1 cellular context compared by ENCODE assay signal in the genomic region with DNA sequence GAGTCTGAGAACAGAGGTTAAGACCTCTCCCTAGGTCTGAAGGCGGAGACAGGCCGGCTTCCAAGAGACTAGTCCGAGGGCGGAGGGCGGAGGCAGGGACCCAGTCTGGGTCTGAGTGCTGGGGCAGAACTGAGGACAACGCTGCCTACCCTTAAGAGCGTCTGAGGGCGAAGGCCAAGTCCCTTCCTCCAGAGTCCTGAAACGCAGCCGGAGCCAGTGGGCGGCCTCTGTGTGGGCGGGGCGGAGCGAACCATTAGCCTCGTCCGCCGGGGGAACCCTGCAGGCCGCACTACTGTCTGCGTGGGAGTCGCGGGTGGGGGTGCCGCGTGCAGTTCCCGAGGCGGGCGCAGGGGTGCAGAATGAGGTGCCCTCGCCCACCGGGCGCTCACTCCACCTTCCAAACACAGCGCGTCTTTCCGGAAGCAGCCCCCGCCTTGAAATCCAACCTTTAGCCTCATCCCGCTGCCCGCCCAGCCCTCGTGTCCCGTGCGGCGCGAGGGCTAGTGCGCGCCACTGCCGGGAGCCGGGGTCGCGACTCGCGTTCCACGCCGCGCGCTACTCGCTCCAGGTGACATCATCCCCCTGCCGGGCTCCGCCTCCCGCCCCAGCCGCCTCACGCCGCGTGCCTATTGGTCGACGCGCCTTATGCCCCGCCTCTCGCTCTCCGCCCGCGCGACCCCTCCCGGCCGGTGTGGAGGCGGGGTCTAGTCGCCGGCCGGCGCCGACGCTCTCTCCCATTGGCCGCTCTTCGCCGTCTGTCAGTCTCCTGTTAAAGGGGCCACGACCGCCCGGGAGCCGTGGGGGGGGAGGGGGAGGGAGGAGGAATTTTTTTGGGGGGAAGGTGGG.
A peak's percentile ranks its signal among the peaks of the same experiment; 100 is the strongest.
TF ChIP-seq lines count a peak whose summit lies in the region.

A gene with protein sequence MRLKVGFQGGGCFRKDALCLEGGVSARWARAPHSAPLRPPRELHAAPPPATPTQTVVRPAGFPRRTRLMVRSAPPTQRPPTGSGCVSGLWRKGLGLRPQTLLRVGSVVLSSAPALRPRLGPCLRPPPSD (minus strand): TSS at position 579 of the 846 bp plus-strand sequence. CDS start 121 bp downstream, at position 458.

TF ChIP-seq in K562, 482 proteins besides CTCF, POLR2A, EP300 and RAD21 (continued from another document and continues in another):
- TF ChIP-seq, protein P1, sequence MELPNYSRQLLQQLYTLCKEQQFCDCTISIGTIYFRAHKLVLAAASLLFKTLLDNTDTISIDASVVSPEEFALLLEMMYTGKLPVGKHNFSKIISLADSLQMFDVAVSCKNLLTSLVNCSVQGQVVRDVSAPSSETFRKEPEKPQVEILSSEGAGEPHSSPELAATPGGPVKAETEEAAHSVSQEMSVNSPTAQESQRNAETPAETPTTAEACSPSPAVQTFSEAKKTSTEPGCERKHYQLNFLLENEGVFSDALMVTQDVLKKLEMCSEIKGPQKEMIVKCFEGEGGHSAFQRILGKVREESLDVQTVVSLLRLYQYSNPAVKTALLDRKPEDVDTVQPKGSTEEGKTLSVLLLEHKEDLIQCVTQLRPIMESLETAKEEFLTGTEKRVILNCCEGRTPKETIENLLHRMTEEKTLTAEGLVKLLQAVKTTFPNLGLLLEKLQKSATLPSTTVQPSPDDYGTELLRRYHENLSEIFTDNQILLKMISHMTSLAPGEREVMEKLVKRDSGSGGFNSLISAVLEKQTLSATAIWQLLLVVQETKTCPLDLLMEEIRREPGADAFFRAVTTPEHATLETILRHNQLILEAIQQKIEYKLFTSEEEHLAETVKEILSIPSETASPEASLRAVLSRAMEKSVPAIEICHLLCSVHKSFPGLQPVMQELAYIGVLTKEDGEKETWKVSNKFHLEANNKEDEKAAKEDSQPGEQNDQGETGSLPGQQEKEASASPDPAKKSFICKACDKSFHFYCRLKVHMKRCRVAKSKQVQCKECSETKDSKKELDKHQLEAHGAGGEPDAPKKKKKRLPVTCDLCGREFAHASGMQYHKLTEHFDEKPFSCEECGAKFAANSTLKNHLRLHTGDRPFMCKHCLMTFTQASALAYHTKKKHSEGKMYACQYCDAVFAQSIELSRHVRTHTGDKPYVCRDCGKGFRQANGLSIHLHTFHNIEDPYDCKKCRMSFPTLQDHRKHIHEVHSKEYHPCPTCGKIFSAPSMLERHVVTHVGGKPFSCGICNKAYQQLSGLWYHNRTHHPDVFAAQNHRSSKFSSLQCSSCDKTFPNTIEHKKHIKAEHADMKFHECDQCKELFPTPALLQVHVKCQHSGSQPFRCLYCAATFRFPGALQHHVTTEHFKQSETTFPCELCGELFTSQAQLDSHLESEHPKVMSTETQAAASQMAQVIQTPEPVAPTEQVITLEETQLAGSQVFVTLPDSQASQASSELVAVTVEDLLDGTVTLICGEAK (IDR thresholded peaks at IDR 0.05) = peak; percentile 56; the same call in 1 of the 2 replicates
- TF ChIP-seq, protein P1 (CRISPR knock-in tag; IDR thresholded peaks at IDR 0.05) = no peak
- TF ChIP-seq, protein P2, sequence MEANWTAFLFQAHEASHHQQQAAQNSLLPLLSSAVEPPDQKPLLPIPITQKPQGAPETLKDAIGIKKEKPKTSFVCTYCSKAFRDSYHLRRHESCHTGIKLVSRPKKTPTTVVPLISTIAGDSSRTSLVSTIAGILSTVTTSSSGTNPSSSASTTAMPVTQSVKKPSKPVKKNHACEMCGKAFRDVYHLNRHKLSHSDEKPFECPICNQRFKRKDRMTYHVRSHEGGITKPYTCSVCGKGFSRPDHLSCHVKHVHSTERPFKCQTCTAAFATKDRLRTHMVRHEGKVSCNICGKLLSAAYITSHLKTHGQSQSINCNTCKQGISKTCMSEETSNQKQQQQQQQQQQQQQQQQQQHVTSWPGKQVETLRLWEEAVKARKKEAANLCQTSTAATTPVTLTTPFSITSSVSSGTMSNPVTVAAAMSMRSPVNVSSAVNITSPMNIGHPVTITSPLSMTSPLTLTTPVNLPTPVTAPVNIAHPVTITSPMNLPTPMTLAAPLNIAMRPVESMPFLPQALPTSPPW (CRISPR knock-in tag; IDR thresholded peaks at IDR 0.05) = peak; percentile 82
- TF ChIP-seq, protein P3, sequence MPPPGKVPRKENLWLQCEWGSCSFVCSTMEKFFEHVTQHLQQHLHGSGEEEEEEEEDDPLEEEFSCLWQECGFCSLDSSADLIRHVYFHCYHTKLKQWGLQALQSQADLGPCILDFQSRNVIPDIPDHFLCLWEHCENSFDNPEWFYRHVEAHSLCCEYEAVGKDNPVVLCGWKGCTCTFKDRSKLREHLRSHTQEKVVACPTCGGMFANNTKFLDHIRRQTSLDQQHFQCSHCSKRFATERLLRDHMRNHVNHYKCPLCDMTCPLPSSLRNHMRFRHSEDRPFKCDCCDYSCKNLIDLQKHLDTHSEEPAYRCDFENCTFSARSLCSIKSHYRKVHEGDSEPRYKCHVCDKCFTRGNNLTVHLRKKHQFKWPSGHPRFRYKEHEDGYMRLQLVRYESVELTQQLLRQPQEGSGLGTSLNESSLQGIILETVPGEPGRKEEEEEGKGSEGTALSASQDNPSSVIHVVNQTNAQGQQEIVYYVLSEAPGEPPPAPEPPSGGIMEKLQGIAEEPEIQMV (tag; conservative IDR thresholded peaks at IDR 0.05; ENCODE audit: low read depth) = no peak
- TF ChIP-seq, protein P4, sequence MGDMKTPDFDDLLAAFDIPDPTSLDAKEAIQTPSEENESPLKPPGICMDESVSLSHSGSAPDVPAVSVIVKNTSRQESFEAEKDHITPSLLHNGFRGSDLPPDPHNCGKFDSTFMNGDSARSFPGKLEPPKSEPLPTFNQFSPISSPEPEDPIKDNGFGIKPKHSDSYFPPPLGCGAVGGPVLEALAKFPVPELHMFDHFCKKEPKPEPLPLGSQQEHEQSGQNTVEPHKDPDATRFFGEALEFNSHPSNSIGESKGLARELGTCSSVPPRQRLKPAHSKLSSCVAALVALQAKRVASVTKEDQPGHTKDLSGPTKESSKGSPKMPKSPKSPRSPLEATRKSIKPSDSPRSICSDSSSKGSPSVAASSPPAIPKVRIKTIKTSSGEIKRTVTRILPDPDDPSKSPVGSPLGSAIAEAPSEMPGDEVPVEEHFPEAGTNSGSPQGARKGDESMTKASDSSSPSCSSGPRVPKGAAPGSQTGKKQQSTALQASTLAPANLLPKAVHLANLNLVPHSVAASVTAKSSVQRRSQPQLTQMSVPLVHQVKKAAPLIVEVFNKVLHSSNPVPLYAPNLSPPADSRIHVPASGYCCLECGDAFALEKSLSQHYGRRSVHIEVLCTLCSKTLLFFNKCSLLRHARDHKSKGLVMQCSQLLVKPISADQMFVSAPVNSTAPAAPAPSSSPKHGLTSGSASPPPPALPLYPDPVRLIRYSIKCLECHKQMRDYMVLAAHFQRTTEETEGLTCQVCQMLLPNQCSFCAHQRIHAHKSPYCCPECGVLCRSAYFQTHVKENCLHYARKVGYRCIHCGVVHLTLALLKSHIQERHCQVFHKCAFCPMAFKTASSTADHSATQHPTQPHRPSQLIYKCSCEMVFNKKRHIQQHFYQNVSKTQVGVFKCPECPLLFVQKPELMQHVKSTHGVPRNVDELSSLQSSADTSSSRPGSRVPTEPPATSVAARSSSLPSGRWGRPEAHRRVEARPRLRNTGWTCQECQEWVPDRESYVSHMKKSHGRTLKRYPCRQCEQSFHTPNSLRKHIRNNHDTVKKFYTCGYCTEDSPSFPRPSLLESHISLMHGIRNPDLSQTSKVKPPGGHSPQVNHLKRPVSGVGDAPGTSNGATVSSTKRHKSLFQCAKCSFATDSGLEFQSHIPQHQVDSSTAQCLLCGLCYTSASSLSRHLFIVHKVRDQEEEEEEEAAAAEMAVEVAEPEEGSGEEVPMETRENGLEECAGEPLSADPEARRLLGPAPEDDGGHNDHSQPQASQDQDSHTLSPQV (IDR thresholded peaks at IDR 0.05) = peak; percentile 20; the same call in 1 of the 2 replicates
- peak; percentile 85; the same call in 1 of the 2 replicates for TF ChIP-seq GATAD2A (IDR thresholded peaks at IDR 0.05)
- TF ChIP-seq, protein P5, sequence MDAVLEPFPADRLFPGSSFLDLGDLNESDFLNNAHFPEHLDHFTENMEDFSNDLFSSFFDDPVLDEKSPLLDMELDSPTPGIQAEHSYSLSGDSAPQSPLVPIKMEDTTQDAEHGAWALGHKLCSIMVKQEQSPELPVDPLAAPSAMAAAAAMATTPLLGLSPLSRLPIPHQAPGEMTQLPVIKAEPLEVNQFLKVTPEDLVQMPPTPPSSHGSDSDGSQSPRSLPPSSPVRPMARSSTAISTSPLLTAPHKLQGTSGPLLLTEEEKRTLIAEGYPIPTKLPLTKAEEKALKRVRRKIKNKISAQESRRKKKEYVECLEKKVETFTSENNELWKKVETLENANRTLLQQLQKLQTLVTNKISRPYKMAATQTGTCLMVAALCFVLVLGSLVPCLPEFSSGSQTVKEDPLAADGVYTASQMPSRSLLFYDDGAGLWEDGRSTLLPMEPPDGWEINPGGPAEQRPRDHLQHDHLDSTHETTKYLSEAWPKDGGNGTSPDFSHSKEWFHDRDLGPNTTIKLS (IDR thresholded peaks at IDR 0.05; ENCODE audit: borderline replicate concordance, low read depth) = peak; percentile 78
- 0 out of 2 replicates have a peak, but pooled peaks have one; percentile 8 for TF ChIP-seq KLF16 (IDR thresholded peaks at IDR 0.05)
- TF ChIP-seq MTA1 (IDR thresholded peaks at IDR 0.05; ENCODE audit: borderline replicate concordance) = peak; percentile 80
- TF ChIP-seq NCOA4 (IDR thresholded peaks at IDR 0.05; ENCODE audit: partially characterized antibody) = no peak
- TF ChIP-seq, protein P6, sequence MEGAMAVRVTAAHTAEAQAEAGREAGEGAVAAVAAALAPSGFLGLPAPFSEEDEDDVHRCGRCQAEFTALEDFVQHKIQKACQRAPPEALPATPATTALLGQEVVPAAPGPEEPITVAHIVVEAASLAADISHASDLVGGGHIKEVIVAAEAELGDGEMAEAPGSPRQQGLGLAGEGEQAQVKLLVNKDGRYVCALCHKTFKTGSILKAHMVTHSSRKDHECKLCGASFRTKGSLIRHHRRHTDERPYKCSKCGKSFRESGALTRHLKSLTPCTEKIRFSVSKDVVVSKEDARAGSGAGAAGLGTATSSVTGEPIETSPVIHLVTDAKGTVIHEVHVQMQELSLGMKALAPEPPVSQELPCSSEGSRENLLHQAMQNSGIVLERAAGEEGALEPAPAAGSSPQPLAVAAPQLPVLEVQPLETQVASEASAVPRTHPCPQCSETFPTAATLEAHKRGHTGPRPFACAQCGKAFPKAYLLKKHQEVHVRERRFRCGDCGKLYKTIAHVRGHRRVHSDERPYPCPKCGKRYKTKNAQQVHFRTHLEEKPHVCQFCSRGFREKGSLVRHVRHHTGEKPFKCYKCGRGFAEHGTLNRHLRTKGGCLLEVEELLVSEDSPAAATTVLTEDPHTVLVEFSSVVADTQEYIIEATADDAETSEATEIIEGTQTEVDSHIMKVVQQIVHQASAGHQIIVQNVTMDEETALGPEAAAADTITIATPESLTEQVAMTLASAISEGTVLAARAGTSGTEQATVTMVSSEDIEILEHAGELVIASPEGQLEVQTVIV (CRISPR knock-in tag; IDR thresholded peaks at IDR 0.05; ENCODE audit: borderline replicate concordance) = no peak
- peak; percentile 74; the same call in 1 of the 2 replicates for TF ChIP-seq ZBTB1 (CRISPR knock-in tag; IDR thresholded peaks at IDR 0.05; ENCODE audit: borderline replicate concordance, low read depth)
- TF ChIP-seq, protein P7, sequence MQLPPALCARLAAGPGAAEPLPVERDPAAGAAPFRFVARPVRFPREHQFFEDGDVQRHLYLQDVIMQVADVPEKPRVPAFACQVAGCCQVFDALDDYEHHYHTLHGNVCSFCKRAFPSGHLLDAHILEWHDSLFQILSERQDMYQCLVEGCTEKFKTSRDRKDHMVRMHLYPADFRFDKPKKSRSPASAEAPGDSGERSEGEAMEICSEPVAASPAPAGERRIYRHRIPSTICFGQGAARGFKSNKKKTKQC (CRISPR knock-in tag; IDR thresholded peaks at IDR 0.05) = peak; percentile 48
- TF ChIP-seq MBD2 (IDR thresholded peaks at IDR 0.05; ENCODE audit: borderline replicate concordance, low read depth) = peak; percentile 89
